In genomic region chr7:116859323-116859722, GRCh38 we compare ENCODE assay signal across 11 cellular contexts. TPM values are rescaled to one million over a fixed set of nuclear protein-coding genes. Genes with fewer than 3 reads are reported as not detected.
DNase-seq lines count a peak whose midpoint lies in the region; ATAC-seq and TF ChIP-seq lines count a peak whose summit lies in the region.
"Had no signal": no experiment of that assay in that cellular context is flagged by ENCODE, and none has a peak within 500 bp of the region (broad histone marks: within the 10 kb centered on the region; RNA-seq: fewer than 3 reads in every experiment).

No MANE protein-coding gene starts in this region.

- no peak overlapping the region for H3K4me3 Mint-ChIP-seq in glutamatergic neuron (ENCODE audit: unreplicated experiment)

- H3K9me3 Mint-ChIP-seq in glutamatergic neuron (ENCODE audit: unreplicated experiment), result peaks cover 16% of the 10 kb centered on the region

- H3K36me3 Mint-ChIP-seq in glutamatergic neuron (ENCODE audit: unreplicated experiment), result no peaks in the 10 kb centered on the region

- no peak overlapping the region for H3K27ac Mint-ChIP-seq in glutamatergic neuron (ENCODE audit: unreplicated experiment)

- no peak for TF ChIP-seq CTCF in cardiac fibroblast (IDR thresholded peaks at IDR 0.05; ENCODE audit: low read depth, low read length)
- no peak for TF ChIP-seq CTCF in glutamatergic neuron (IDR thresholded peaks at IDR 0.05; ENCODE audit: partially characterized antibody, unreplicated experiment)

- no peak for ATAC-seq in HG02938 (IDR thresholded peaks at IDR 0.05; ENCODE audit: unreplicated experiment)
- ATAC-seq in GM21360 (IDR thresholded peaks at IDR 0.05; ENCODE audit: unreplicated experiment), result no peak
- ATAC-seq in GM21447 (IDR thresholded peaks at IDR 0.05; ENCODE audit: unreplicated experiment), result no peak

- peaks cover 9% of the 10 kb centered on the region for H3K27me3 Mint-ChIP-seq in glutamatergic neuron (ENCODE audit: unreplicated experiment)

- peak; percentile 46 for DNase-seq in GF-D8 (lab: John Stamatoyannopoulos, UW)
- peak; percentile 63 for DNase-seq in NCI-H69 (lab: John Stamatoyannopoulos, UW)
- DNase-seq in cardiac fibroblast (ENCODE audit: low read depth in 2 of 2), result peak; percentile 78 to 87
- DNase-seq in non-pigmented ciliary epithelial cell (ENCODE audit: low read depth), result peak; percentile 38
- DNase-seq in glutamatergic neuron, result no peak
- DNase-seq: amygdala; head of caudate nucleus; stimulated activated naive CD4-positive, alpha-beta T cell treated with Interleukin-2 at 50 U/mL for 16 hours had no signal

- H3K4me3 ChIP-seq in cardiac fibroblast (replicated peaks in 1 of 2; ENCODE audit: low read depth in 2 of 2, low read length in 2 of 2), result no peak overlapping the region

- peaks cover 25% of the 10 kb centered on the region for H3K4me1 Mint-ChIP-seq in glutamatergic neuron (ENCODE audit: low read depth, unreplicated experiment)

RNA-seq across cellular contexts. Expression of gene CAPZA2, which starts 3.1 kb away (rescaled TPM):
- total RNA-seq in glutamatergic neuron (ENCODE audit: unreplicated experiment), result 142 TPM
